In genomic region chr14:73227812-73228781, GRCh38 we compare ENCODE assay signal across 8 cellular contexts. TPM values are rescaled to one million over a fixed set of nuclear protein-coding genes. Genes with fewer than 3 reads are reported as not detected.
DNase-seq lines count a peak whose midpoint lies in the region; ATAC-seq and TF ChIP-seq lines count a peak whose summit lies in the region.

No MANE protein-coding gene starts in this region.

- H3K36me3 Mint-ChIP-seq in brain = peaks cover 10% of the 10 kb centered on the region

- ATAC-seq in GM21529 (IDR thresholded peaks at IDR 0.05; ENCODE audit: unreplicated experiment) = no peak
- no peak for ATAC-seq in GM18868 (IDR thresholded peaks at IDR 0.05; ENCODE audit: unreplicated experiment)

- peaks cover 11% of the 10 kb centered on the region for H3K27me3 Mint-ChIP-seq in brain

- H3K27ac Mint-ChIP-seq in brain = peak overlapping the region; percentile 73 to 88 (median 75)

- peak overlapping the region in 1 of 5 experiments; percentile 15 for H3K4me3 Mint-ChIP-seq in brain

- peak; percentile 49 for DNase-seq in HS-27A (ENCODE audit: low read depth)
- peak; percentile 65 for DNase-seq in iPS-NIHi7 (ENCODE audit: extremely low spot score)
- no peak for DNase-seq in pons (ENCODE audit: low spot score)
- DNase-seq in activated CD4-positive, alpha-beta T cell treated with anti-CD3 and anti-CD28 coated beads for 1 hour = no peak

- H3K4me1 Mint-ChIP-seq in brain = peaks cover 31% of the 10 kb centered on the region

- no peaks in the 10 kb centered on the region for H3K9me3 Mint-ChIP-seq in brain

- TF ChIP-seq CTCF in brain (conservative IDR thresholded peaks at IDR 0.05) = no peak

- H3K27ac ChIP-seq in temporal lobe (ENCODE audit: low read depth, low read length) = peak overlapping the region; percentile 51

RNA-seq across cellular contexts. Expression of gene PAPLN, which starts 9.2 kb away (rescaled TPM):
- 2.2 TPM for polyA plus RNA-seq in brain (ENCODE audit: insufficient read depth, low read depth, low replicate concordance)
- total RNA-seq in temporal lobe = 1.7 TPM

Comparison
In these comparisons a context has a peak if more than half of its experiments do, and no peak if none do; other contexts are left out.
1. DNase-seq: peak in HS-27A (single experiment) and iPS-NIHi7 (single experiment); none in pons (single experiment) and activated CD4-positive, alpha-beta T cell treated with anti-CD3 and anti-CD28 coated beads for 1 hour (single experiment).